8 cellular contexts compared by ENCODE assay signal in the genomic region with DNA sequence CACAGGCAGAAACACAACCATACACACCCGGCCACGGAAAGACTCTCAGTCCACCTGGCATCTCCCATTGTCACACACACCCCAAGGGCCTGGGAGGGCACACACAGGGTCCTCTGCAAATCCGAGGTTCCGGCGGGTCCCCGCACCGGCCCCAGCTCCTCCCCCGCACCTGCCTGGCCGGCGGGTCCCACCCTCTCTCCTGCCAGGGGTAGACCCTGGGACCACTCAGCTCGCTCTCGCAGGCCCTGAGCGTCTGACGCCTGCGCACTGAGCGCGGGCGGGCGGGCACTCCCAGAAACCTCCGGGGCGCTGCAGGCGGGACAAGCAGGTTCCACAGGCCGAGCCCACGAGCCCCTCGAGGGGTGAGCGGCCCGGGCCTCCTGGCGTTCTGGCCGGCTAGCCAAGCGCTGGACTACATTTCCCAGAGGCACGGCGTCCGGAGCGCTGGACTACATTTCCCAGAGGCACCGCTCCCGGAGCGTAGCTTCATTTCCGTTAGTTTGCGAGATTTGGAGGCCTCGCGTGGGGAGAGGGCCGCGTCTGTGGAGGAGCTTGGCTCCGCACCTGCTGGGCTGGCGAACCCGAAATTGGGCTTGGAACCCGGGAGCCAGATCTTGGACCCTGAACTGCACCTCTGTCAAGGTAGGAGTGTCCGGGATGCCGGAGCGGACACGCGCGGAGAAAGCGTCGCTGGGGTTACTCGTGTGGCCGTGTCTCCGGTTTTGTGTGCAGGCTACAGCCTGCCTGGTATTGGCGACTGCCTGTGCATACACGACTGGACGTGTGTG. TPM values are rescaled to one million over a fixed set of nuclear protein-coding genes. Genes with fewer than 3 reads are reported as not detected.
DNase-seq lines count a peak whose midpoint lies in the region; ATAC-seq and TF ChIP-seq lines count a peak whose summit lies in the region.

Gene ZNF420 (plus strand): TSS at position 505 of the 788 bp plus-strand sequence. CDS start 10,686 bp downstream, outside the sequence.

- H3K27ac ChIP-seq in KMS-11 (peak within 1 kb of the TSS; percentile 1; the same call in 1 of the 2 replicates), Peyer's patch (peak within 1 kb of the TSS; percentile 57 to 80 (median 74)), esophagus squamous epithelium (peak within 1 kb of the TSS; percentile 87 to 92 (median 88)), muscle layer of duodenum (ENCODE audit: low read length) (peak within 1 kb of the TSS; percentile 83)

- TF ChIP-seq CTCF in KMS-11 (conservative IDR thresholded peaks at IDR 0.05; ENCODE audit: low read depth, low read length): no peak
- no peak for TF ChIP-seq CTCF in Peyer's patch (IDR thresholded peaks at IDR 0.05)
- peak in 1 of 6 experiments; percentile 2 for TF ChIP-seq CTCF in esophagus squamous epithelium (IDR thresholded peaks at IDR 0.05)

- H3K4me2 ChIP-seq in KMS-11: peak within 1 kb of the TSS; percentile 46

- peak in 1 of 2 donors; percentile 37 for TF ChIP-seq POLR2A in Peyer's patch (IDR thresholded peaks at IDR 0.05)
- peak in 3 of 4 donors; percentile 19 to 60 (median 20) for TF ChIP-seq POLR2A in esophagus squamous epithelium (IDR thresholded peaks at IDR 0.05)

- H3K9me3 ChIP-seq in Peyer's patch (peaks cover 0 to 11% (median 0%) of the 10 kb centered on the region in 4 donors), esophagus squamous epithelium (peaks cover 0 to 27% (median 17%) of the 10 kb centered on the region in 3 donors), muscle layer of duodenum (ENCODE audit: control insufficient read depth in 1 of 2, low read length in 2 of 2) (peaks cover 0 to 10% of the 10 kb centered on the region in 2 donors)

- no peaks in the 10 kb centered on the region for H4K20me1 ChIP-seq in KMS-11 (ENCODE audit: insufficient read depth)

- no peaks in the 10 kb centered on the region for H3K27me3 ChIP-seq in KMS-11 (ENCODE audit: insufficient read depth, low read depth)
- no peaks in the 10 kb centered on the region for H3K27me3 ChIP-seq in Peyer's patch
- no peaks in the 10 kb centered on the region for H3K27me3 ChIP-seq in esophagus squamous epithelium
- no peaks in the 10 kb centered on the region for H3K27me3 ChIP-seq in muscle layer of duodenum (ENCODE audit: low read depth, low read length)

- DNase-seq in DMS53 treated with DMSO at 0.1 percent for 48 hours (lab: John Stamatoyannopoulos, UW; ENCODE audit: unreplicated experiment) (peak; percentile 98), Peyer's patch (peak; percentile 90 to 98 (median 91)), esophagus squamous epithelium (lab: John Stamatoyannopoulos, UW) (peak; percentile 74)
- peak; percentile 89 to 92 for DNase-seq in activated T-cell treated with anti-CD3 and anti-CD28 coated beads, Interleukin-2, amount 50 U/mL, for 72 hours
- DNase-seq in stimulated activated CD8-positive, alpha-beta memory T cell treated with anti-CD3 and anti-CD28 coated beads, Interleukin-7, amount 100 ng/mL, for 24 hours (ENCODE audit: low read depth): peak; percentile 70

- H3K4me1 Mint-ChIP-seq in activated T-cell treated with anti-CD3 and anti-CD28 coated beads, Interleukin-2, amount 50 U/mL, for 72 hours (ENCODE audit: low read depth): peaks cover 39% of the 10 kb centered on the region

- H3K36me3 ChIP-seq in KMS-11 (ENCODE audit: insufficient read depth): peaks cover 4% of the 10 kb centered on the region; the same call in 1 of the 2 replicates
- peaks cover 0 to 12% (median 0%) of the 10 kb centered on the region in 3 donors for H3K36me3 ChIP-seq in Peyer's patch
- peaks cover 0 to 19% (median 0%) of the 10 kb centered on the region in 3 donors for H3K36me3 ChIP-seq in esophagus squamous epithelium
- H3K36me3 ChIP-seq in muscle layer of duodenum (ENCODE audit: control insufficient read depth in 1 of 2, insufficient read depth in 2 of 2, low read length in 2 of 2): peaks cover 0 to 10% of the 10 kb centered on the region in 2 donors

- H3K4me3 Mint-ChIP-seq in activated T-cell treated with anti-CD3 and anti-CD28 coated beads, Interleukin-2, amount 50 U/mL, for 72 hours: peak within 1 kb of the TSS; percentile 89 to 98

- no peak within 1 kb of the TSS for H3K4me3 ChIP-seq in KMS-11 (IDR thresholded peaks at IDR 0.05; ENCODE audit: insufficient read depth, low read depth, low read length)
- peak within 1 kb of the TSS; percentile 67 to 83 (median 76) for H3K4me3 ChIP-seq in Peyer's patch
- H3K4me3 ChIP-seq in esophagus squamous epithelium: peak within 1 kb of the TSS; percentile 79 to 86 (median 82)
- H3K4me3 ChIP-seq in muscle layer of duodenum (ENCODE audit: low read depth in 1 of 2, low read length in 2 of 2): peak within 1 kb of the TSS; percentile 88 to 89

- 0% methylated on average over 5 to 19 of the region's 61 CpGs for WGBS in esophagus squamous epithelium, 2 donors

- peaks cover 13% of the 10 kb centered on the region; the same call in 1 of the 2 replicates for H3K79me2 ChIP-seq in KMS-11 (ENCODE audit: insufficient read depth, low read depth)

- no peaks in the 10 kb centered on the region for H3K27me3 Mint-ChIP-seq in activated T-cell treated with anti-CD3 and anti-CD28 coated beads, Interleukin-2, amount 50 U/mL, for 72 hours (ENCODE audit: low read depth)

- intact Hi-C loops in esophagus squamous epithelium (cut with DNase I): no loop called here

- ATAC-seq in GM21723 (IDR thresholded peaks at IDR 0.05; ENCODE audit: unreplicated experiment): peak; percentile 93
- peak; percentile 96 to 97 for ATAC-seq in activated T-cell treated with anti-CD3 and anti-CD28 coated beads, Interleukin-2, amount 50 U/mL, for 72 hours (replicated peaks in 1 of 2)

- peak within 1 kb of the TSS; percentile 89 for H2AFZ ChIP-seq in KMS-11 (ENCODE audit: low read depth)

- peaks cover 3 to 15% of the 10 kb centered on the region in 2 donors for H3K9me3 Mint-ChIP-seq in activated T-cell treated with anti-CD3 and anti-CD28 coated beads, Interleukin-2, amount 50 U/mL, for 72 hours

- H3K27ac Mint-ChIP-seq in activated T-cell treated with anti-CD3 and anti-CD28 coated beads, Interleukin-2, amount 50 U/mL, for 72 hours: peak within 1 kb of the TSS; percentile 90

- H3K9ac ChIP-seq in KMS-11: peak within 1 kb of the TSS; percentile 47; the same call in 1 of the 2 replicates

- no peaks in the 10 kb centered on the region for H3K4me1 ChIP-seq in KMS-11 (ENCODE audit: low read depth, poor library complexity, severe bottlenecking)
- peaks cover 0 to 10% (median 3%) of the 10 kb centered on the region in 4 donors for H3K4me1 ChIP-seq in Peyer's patch
- peaks cover 0 to 23% (median 8%) of the 10 kb centered on the region in 3 donors for H3K4me1 ChIP-seq in esophagus squamous epithelium
- H3K4me1 ChIP-seq in muscle layer of duodenum (ENCODE audit: control insufficient read depth in 1 of 2, insufficient read depth in 2 of 2, low read length in 2 of 2): peaks cover 13 to 14% of the 10 kb centered on the region in 2 donors

- H3K36me3 Mint-ChIP-seq in activated T-cell treated with anti-CD3 and anti-CD28 coated beads, Interleukin-2, amount 50 U/mL, for 72 hours (ENCODE audit: insufficient read depth in 2 of 2): peaks cover 24 to 46% of the 10 kb centered on the region in 2 donors

RNA-seq across cellular contexts. Expression of gene ZNF420, which starts in this region (rescaled TPM):
- total RNA-seq in Peyer's patch (10 to 100 TPM in 1 of 4 donors, 1 to 10 TPM in 3; 1.9 to 17.3 (median 9.0) TPM), esophagus squamous epithelium (1 to 10 TPM; 2.7 to 7.6 (median 4.6) TPM)
- 10 to 100 TPM; 10.6 to 12.3 TPM for total RNA-seq in activated T-cell treated with anti-CD3 and anti-CD28 coated beads, Interleukin-2, amount 50 U/mL, for 72 hours

Comparison
In these comparisons a context has a peak if more than half of its experiments do, and no peak if none do; other contexts are left out.
1. H3K27ac ChIP-seq: peak in every context shown above with its lines; median percentile 88 in esophagus squamous epithelium; 83 in muscle layer of duodenum; 74 in Peyer's patch; 1 in KMS-11.